ENCODE assay signal across 2 cellular contexts in the genomic region with DNA sequence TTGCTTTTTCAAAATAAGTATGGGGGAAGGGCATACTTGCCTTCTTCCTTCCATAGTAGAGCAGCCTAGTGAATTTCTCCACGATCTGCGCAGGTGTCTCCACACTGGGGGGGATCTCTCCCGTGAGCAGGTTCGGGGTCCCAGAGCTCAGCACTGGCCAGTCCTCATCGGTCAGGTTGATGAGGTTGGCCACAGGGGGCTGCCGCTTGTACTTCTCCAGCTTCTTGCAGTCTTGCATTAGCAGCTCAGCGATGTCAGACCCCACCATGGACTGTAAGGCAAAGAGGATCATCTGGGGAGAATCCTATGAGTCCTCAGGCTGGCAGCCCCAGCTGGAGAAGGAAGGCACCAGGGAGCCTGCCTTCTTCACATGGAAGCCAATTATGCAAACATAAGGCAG.
TF ChIP-seq lines count a peak whose summit lies in the region.

No MANE protein-coding gene starts in this region.

TF ChIP-seq in H1, 55 proteins besides CTCF, POLR2A, EP300 and RAD21 (continued from another document):
- TF ChIP-seq ATF3 (IDR thresholded peaks at IDR 0.05; ENCODE audit: insufficient read depth, low read depth, low read length) (no peak), RFX5 (IDR thresholded peaks at IDR 0.05; ENCODE audit: borderline replicate concordance, low read depth, low read length) (no peak), SP1 (IDR thresholded peaks at IDR 0.05; ENCODE audit: low read depth, low read length) (no peak), SIX5 (IDR thresholded peaks at IDR 0.05; ENCODE audit: low read depth, low read length) (no peak), ASH2L (IDR thresholded peaks at IDR 0.05; ENCODE audit: low read length) (no peak), TBP (IDR thresholded peaks at IDR 0.05; ENCODE audit: low read depth, low read length) (no peak), SP4 (IDR thresholded peaks at IDR 0.05; ENCODE audit: low read length) (no peak), RNF2 (IDR thresholded peaks at IDR 0.05; ENCODE audit: borderline replicate concordance, low read depth, low read length, missing control alignments, poor library complexity, severe bottlenecking) (no peak), SIRT6 (IDR thresholded peaks at IDR 0.05; ENCODE audit: low read length) (no peak), NRF1 (IDR thresholded peaks at IDR 0.05; ENCODE audit: low read depth, low read length) (no peak), KDM5A (IDR thresholded peaks at IDR 0.05; ENCODE audit: low read length) (no peak), NANOG (IDR thresholded peaks at IDR 0.05; ENCODE audit: insufficient read depth, low read depth, low read length, poor library complexity, severe bottlenecking) (no peak), BACH1 (IDR thresholded peaks at IDR 0.05; ENCODE audit: low read length) (no peak), EZH2 (IDR thresholded peaks at IDR 0.05; ENCODE audit: low read depth, low read length, severe bottlenecking) (no peak), HDAC2 (IDR thresholded peaks at IDR 0.05; ENCODE audit: borderline replicate concordance in 1 of 2, low read depth in 2 of 2, low read length in 2 of 2) (no peak)
- TF ChIP-seq, protein P1, sequence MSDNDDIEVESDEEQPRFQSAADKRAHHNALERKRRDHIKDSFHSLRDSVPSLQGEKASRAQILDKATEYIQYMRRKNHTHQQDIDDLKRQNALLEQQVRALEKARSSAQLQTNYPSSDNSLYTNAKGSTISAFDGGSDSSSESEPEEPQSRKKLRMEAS (IDR thresholded peaks at IDR 0.05), result no peak

TF ChIP-seq in neural cell, 6 proteins besides CTCF, POLR2A, EP300 and RAD21 (continued from another document):
- TF ChIP-seq, protein P2, sequence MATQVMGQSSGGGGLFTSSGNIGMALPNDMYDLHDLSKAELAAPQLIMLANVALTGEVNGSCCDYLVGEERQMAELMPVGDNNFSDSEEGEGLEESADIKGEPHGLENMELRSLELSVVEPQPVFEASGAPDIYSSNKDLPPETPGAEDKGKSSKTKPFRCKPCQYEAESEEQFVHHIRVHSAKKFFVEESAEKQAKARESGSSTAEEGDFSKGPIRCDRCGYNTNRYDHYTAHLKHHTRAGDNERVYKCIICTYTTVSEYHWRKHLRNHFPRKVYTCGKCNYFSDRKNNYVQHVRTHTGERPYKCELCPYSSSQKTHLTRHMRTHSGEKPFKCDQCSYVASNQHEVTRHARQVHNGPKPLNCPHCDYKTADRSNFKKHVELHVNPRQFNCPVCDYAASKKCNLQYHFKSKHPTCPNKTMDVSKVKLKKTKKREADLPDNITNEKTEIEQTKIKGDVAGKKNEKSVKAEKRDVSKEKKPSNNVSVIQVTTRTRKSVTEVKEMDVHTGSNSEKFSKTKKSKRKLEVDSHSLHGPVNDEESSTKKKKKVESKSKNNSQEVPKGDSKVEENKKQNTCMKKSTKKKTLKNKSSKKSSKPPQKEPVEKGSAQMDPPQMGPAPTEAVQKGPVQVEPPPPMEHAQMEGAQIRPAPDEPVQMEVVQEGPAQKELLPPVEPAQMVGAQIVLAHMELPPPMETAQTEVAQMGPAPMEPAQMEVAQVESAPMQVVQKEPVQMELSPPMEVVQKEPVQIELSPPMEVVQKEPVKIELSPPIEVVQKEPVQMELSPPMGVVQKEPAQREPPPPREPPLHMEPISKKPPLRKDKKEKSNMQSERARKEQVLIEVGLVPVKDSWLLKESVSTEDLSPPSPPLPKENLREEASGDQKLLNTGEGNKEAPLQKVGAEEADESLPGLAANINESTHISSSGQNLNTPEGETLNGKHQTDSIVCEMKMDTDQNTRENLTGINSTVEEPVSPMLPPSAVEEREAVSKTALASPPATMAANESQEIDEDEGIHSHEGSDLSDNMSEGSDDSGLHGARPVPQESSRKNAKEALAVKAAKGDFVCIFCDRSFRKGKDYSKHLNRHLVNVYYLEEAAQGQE (IDR thresholded peaks at IDR 0.05; ENCODE audit: borderline replicate concordance), result no peak
- TF ChIP-seq EZH2 (IDR thresholded peaks at IDR 0.05; ENCODE audit: borderline replicate concordance, insufficient read depth, low read length, poor library complexity, severe bottlenecking) (no peak), POLR2AphosphoS5 (IDR thresholded peaks at IDR 0.05) (no peak), TAF1 (IDR thresholded peaks at IDR 0.05; ENCODE audit: low read depth) (no peak), MXI1 (conservative IDR thresholded peaks at IDR 0.05; ENCODE audit: poor library complexity, severe bottlenecking) (no peak)
